ENCODE assay signal across 10 cellular contexts in the genomic region with DNA sequence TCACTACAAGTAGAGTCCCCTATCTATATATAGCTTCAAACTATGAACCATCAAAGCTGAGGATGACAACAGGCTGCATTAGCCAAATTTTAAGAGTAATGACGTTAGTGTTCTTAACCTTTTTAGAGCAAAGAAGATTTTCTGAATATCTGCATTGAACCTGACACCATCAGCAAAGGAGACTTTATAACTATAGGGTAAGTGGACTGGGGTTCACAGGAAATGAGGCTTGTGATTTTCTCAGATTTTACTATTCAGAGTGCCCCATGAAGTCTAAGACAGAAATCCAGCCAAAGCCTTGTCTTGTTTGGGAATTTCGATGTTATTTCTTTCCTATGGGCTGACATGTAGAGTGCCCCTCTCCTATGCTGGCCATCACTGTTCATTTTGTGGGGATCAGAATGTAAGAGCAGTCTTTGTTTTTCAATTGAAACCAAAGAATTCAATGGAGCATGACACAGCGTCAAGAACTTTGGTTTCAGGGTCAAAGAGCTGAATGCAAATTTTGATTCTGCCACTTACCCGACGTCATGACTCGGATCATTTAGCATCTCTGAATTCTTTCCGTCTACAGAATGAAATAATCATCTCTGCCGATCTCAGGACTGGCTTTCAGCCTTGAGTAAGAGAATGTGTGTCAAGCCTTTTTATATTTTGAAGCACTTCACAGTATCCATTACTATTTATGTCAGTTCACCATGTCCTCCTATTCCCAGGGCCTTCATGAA. TPM values are rescaled to one million over a fixed set of nuclear protein-coding genes. Genes with fewer than 3 reads are reported as not detected.
DNase-seq lines count a peak whose midpoint lies in the region; ATAC-seq, FAIRE-seq and TF ChIP-seq lines count a peak whose summit lies in the region.
"Had no signal": no experiment of that assay in that cellular context is flagged by ENCODE, and none has a peak within 500 bp of the region (broad histone marks: within the 10 kb centered on the region; RNA-seq: fewer than 3 reads in every experiment).

No MANE protein-coding gene starts in this region.

- no peak overlapping the region for H3K4me3 Mint-ChIP-seq in activated CD4-positive, alpha-beta memory T cell treated with anti-CD3 and anti-CD28 coated beads for 36 hours

- H2BK5ac ChIP-seq in mesendoderm (ENCODE audit: low read length) = no peak overlapping the region

- FAIRE-seq in GM12891 (lab: Jason Lieb, UNC) (peak; percentile 64), D721Med (lab: Jason Lieb, UNC) (no peak)

- no peak for TF ChIP-seq POLR2A in GM12891 (IDR thresholded peaks at IDR 0.05; ENCODE audit: low read depth, low read length)

- H3K79me1 ChIP-seq in mesendoderm (ENCODE audit: low read length) = no peaks in the 10 kb centered on the region

- H3K4me1 Mint-ChIP-seq in activated CD4-positive, alpha-beta memory T cell treated with anti-CD3 and anti-CD28 coated beads for 36 hours (ENCODE audit: low read depth) = peaks cover under 1% of the 10 kb centered on the region

- TF ChIP-seq CTCF in Panc1 (IDR thresholded peaks at IDR 0.05) = no peak
- TF ChIP-seq CTCF in D721Med (IDR thresholded peaks at IDR 0.05; ENCODE audit: insufficient read depth, missing control alignments) = no peak

- no peaks in the 10 kb centered on the region for H3K36me3 Mint-ChIP-seq in activated CD4-positive, alpha-beta memory T cell treated with anti-CD3 and anti-CD28 coated beads for 36 hours

- DNase-seq in GM12891 (ENCODE audit: insufficient read length, low spot score) = peak; percentile 20
- no peak for DNase-seq in Panc1 (ENCODE audit: low read depth, low spot score)
- peak; percentile 45 for DNase-seq in mesendoderm
- DNase-seq in activated CD4-positive, alpha-beta memory T cell treated with anti-CD3 and anti-CD28 coated beads for 36 hours = no peak
- no peak for DNase-seq in D721Med (ENCODE audit: insufficient read length, low spot score)
- no peak for DNase-seq in activated T-cell treated with anti-CD3 and anti-CD28 coated beads, Interleukin-2, amount 50 U/mL, for 1 hour
- DNase-seq in H4 (ENCODE audit: low spot score) = no peak
- DNase-seq: stimulated activated CD8-positive, alpha-beta memory T cell treated with anti-CD3 and anti-CD28 coated beads, Interleukin-4, amount 100 ng/mL, for 48 hours had no signal

- no peak overlapping the region for H2BK15ac ChIP-seq in mesendoderm (replicated peaks; ENCODE audit: low read depth)

- in situ Hi-C loops in Panc1 (cut with HindIII; ENCODE audit: low pct_unique_long_range_greater_than_20kb, low sequenced_read_pairs) = no loop called here

- no peak overlapping the region for H3K4me2 ChIP-seq in mesendoderm (ENCODE audit: low read length)

- H3K27me3 Mint-ChIP-seq in activated CD4-positive, alpha-beta memory T cell treated with anti-CD3 and anti-CD28 coated beads for 36 hours = no peaks in the 10 kb centered on the region

- no peaks in the 10 kb centered on the region for H3K79me2 ChIP-seq in mesendoderm (ENCODE audit: control insufficient read depth, insufficient read depth, low read length)

- no peaks in the 10 kb centered on the region; the same call in 1 of the 2 replicates for H3K36me3 ChIP-seq in Panc1 (ENCODE audit: control insufficient read depth, insufficient read depth, low read length)
- H3K36me3 ChIP-seq in mesendoderm (ENCODE audit: control insufficient read depth, insufficient read depth, low read length) = no peaks in the 10 kb centered on the region

- H3K27me3 ChIP-seq in Panc1 (ENCODE audit: control insufficient read depth, insufficient read depth, low read length) (no peaks in the 10 kb centered on the region), mesendoderm (ENCODE audit: insufficient read depth, low read length, poor library complexity) (no peaks in the 10 kb centered on the region)

- no peak overlapping the region for H3K18ac ChIP-seq in mesendoderm (ENCODE audit: low read length)

- BruUV-seq in Panc1 (replicated peaks; lab: Mats Ljungman, UMichigan) = no TSS peak

- no peak overlapping the region for H3K9ac ChIP-seq in mesendoderm (ENCODE audit: low read length)

- H3K4me1 ChIP-seq in Panc1 (ENCODE audit: control insufficient read depth, insufficient read depth, low read length) (no peaks in the 10 kb centered on the region), mesendoderm (ENCODE audit: control insufficient read depth, low read depth, low read length) (no peaks in the 10 kb centered on the region)

- CTCF ChIA-PET in Panc1 (lab: Charles Lee) = interaction anchor here (0.6 to 1.0 kb wide), 4 partner anchors 12 to 1300 kb away, joined by 3 to 6 read pairs (median 4); a partner anchor contains a TSS
- CTCF ChIA-PET in activated CD4-positive, alpha-beta memory T cell treated with anti-CD3 and anti-CD28 coated beads for 36 hours (lab: Charles Lee) = interaction anchor here (0.7 to 1.1 kb wide), 4 partner anchors 52 to 138 kb away, joined by 3 to 8 read pairs (median 4); a partner anchor contains a TSS

- no peaks in the 10 kb centered on the region for H3K9me3 ChIP-seq in Panc1 (ENCODE audit: control insufficient read depth, insufficient read depth, low read depth, low read length)

- H4K5ac ChIP-seq in mesendoderm (ENCODE audit: low read length) = no peak overlapping the region

- intact Hi-C loops in Panc1 (cut with micrococcal nuclease; ENCODE audit: unreplicated experiment) = no loop called here
- intact Hi-C loops in activated CD4-positive, alpha-beta memory T cell treated with anti-CD3 and anti-CD28 coated beads for 36 hours (cut with micrococcal nuclease) = no loop called here

- no peak overlapping the region for H3K56ac ChIP-seq in mesendoderm (ENCODE audit: low read length)

- H3K27ac Mint-ChIP-seq in activated CD4-positive, alpha-beta memory T cell treated with anti-CD3 and anti-CD28 coated beads for 36 hours = no peak overlapping the region

- no peak overlapping the region for H2AK5ac ChIP-seq in mesendoderm (ENCODE audit: low read length)

- H4K8ac ChIP-seq in mesendoderm (ENCODE audit: low read depth, low read length) = no peak overlapping the region

- H3K27ac ChIP-seq in Panc1 (ENCODE audit: low read length) = no peak overlapping the region
- H3K27ac ChIP-seq in mesendoderm (ENCODE audit: low read depth, low read length) = no peak overlapping the region

- H3K4ac ChIP-seq in mesendoderm (ENCODE audit: low read depth, low read length) = no peak overlapping the region

- no peak overlapping the region for H3K23ac ChIP-seq in mesendoderm (ENCODE audit: low read length)

- H3K9me3 Mint-ChIP-seq in activated CD4-positive, alpha-beta memory T cell treated with anti-CD3 and anti-CD28 coated beads for 36 hours = no peaks in the 10 kb centered on the region

- ATAC-seq in GM21528 (IDR thresholded peaks at IDR 0.05; ENCODE audit: low FRiP score, unreplicated experiment) = peak; percentile 77
- peak; percentile 38 for ATAC-seq in Panc1

- no peak overlapping the region for H2BK120ac ChIP-seq in mesendoderm (ENCODE audit: low read depth, low read length)

- H3K4me3 ChIP-seq in Panc1 (ENCODE audit: low read depth in 2 of 2, low read length in 2 of 2) (no peak overlapping the region), mesendoderm (ENCODE audit: low read length) (no peak overlapping the region)

- POLR2A ChIA-PET in Panc1 (lab: Charles Lee) = no interaction called here
- POLR2A ChIA-PET in activated CD4-positive, alpha-beta memory T cell treated with anti-CD3 and anti-CD28 coated beads for 36 hours (lab: Charles Lee) = interaction anchor here (0.6 kb wide), 1 partner anchor 118 kb away, joined by 3 read pairs; no protein-coding TSS in a partner anchor

- WGBS in mesendoderm (ENCODE audit: extremely low coverage, insufficient coverage, low lambda C conversion rate) = no CpG with 5 or more reads among the region's 8 CpGs

TF ChIP-seq in GM12891, 5 proteins besides CTCF, POLR2A, EP300 and RAD21:
- peak; percentile 60; the same call in 1 of the 2 replicates for TF ChIP-seq POU2F2 (IDR thresholded peaks at IDR 0.05; ENCODE audit: low read depth, low read length)
- peak; percentile 79 for TF ChIP-seq PAX5 (IDR thresholded peaks at IDR 0.05; ENCODE audit: insufficient read depth, low read length, severe bottlenecking)
- no peak for TF ChIP-seq SPI1 (IDR thresholded peaks at IDR 0.05; ENCODE audit: low read depth, low read length)

RNA-seq across cellular contexts. Expression of a gene that starts 52.7 kb away (rescaled TPM):
- polyA plus RNA-seq in GM12891 (2012; ENCODE audit: low read depth, missing spikeins) = 18.2 TPM
- total RNA-seq in Panc1 (2021; ENCODE audit: unreplicated experiment) = 10.4 TPM
- polyA plus RNA-seq in Panc1 (2012; ENCODE audit: insufficient read length) = 7.5 TPM
- 11.1 TPM for polyA plus RNA-seq in mesendoderm (2013, experiment 1 of 2)
- 10.9 TPM for polyA plus RNA-seq in mesendoderm (2013, experiment 2 of 2)
- total RNA-seq in activated CD4-positive, alpha-beta memory T cell treated with anti-CD3 and anti-CD28 coated beads for 36 hours = 10 to 100 TPM; 27.5 to 28.9 TPM
- 6.1 and 7.8 TPM in 2 replicates for total RNA-seq in H4 (2014; rRNA removed; shearing (Covaris generic))

RNA-seq across cellular contexts. Expression of a gene that starts 58.9 kb away (rescaled TPM):
- 0.05 TPM for polyA plus RNA-seq in GM12891 (2012; ENCODE audit: low read depth, missing spikeins)
- not detected for total RNA-seq in Panc1 (2021; ENCODE audit: unreplicated experiment)
- not detected for polyA plus RNA-seq in Panc1 (2012; ENCODE audit: insufficient read length)
- polyA plus RNA-seq in mesendoderm (2013, experiment 1 of 2) = not detected
- polyA plus RNA-seq in mesendoderm (2013, experiment 2 of 2) = not detected
- not detected for total RNA-seq in activated CD4-positive, alpha-beta memory T cell treated with anti-CD3 and anti-CD28 coated beads for 36 hours
- not detected in 2 replicates for total RNA-seq in H4 (2014; rRNA removed; shearing (Covaris generic))
- total RNA-seq: activated CD8-positive, alpha-beta memory T cell treated with anti-CD3 and anti-CD28 coated beads for 36 hours had no signal

Comparison
In these comparisons a context has a peak if more than half of its experiments do, and no peak if none do; other contexts are left out.
1. DNase-seq: peak in GM12891 (single experiment) and mesendoderm (single experiment); none in Panc1 (single experiment), activated CD4-positive, alpha-beta memory T cell treated with anti-CD3 and anti-CD28 coated beads for 36 hours (single experiment), D721Med (single experiment), activated T-cell treated with anti-CD3 and anti-CD28 coated beads, Interleukin-2, amount 50 U/mL, for 1 hour (single experiment) and H4 (single experiment).